19 cellular contexts compared by ENCODE assay signal in genomic region chr3:143429628-143430514, GRCh38.
A peak's percentile ranks its signal among the peaks of the same experiment; 100 is the strongest.
DNase-seq lines count a peak whose midpoint lies in the region; ATAC-seq and TF ChIP-seq lines count a peak whose summit lies in the region.
"Had no signal": no experiment of that assay in that cellular context is flagged by ENCODE, and none has a peak within 500 bp of the region (broad histone marks: within the 10 kb centered on the region; RNA-seq: fewer than 3 reads in every experiment).

No MANE protein-coding gene starts in this region.

- DNase-seq in GM12865 (ENCODE audit: low read depth) (peak; percentile 24), astrocyte of the hippocampus (ENCODE audit: low read depth, low spot score) (peak; percentile 42), myocyte (ENCODE audit: low read depth) (peak; percentile 24), GM10266 (ENCODE audit: extremely low spot score) (no peak), neural progenitor cell (ENCODE audit: low spot score) (no peak)
- DNase-seq: activated CD8-positive, alpha-beta memory T cell treated with anti-CD3 and anti-CD28 coated beads, Interleukin-2, amount 10 ng/mL, durations not matched to agents 7 days and 5 days; CD4-positive, alpha-beta memory T cell; gastrocnemius medialis; left ventricle myocardium superior; MV-4-11; naive thymus-derived CD4-positive, alpha-beta T cell; NCI-H1930; NCI-H510A; SHP77 treated with DMSO at 0.1 percent for 48 hours; stimulated activated CD4-positive, alpha-beta T cell treated with anti-CD3 and anti-CD28 coated beads, Interleukin-2, amount 100 ng/mL, for 48 hours had no signal

- H3K79me2 ChIP-seq in neural progenitor cell (ENCODE audit: low read depth), result no peaks in the 10 kb centered on the region

- H3K9me3 ChIP-seq in neural progenitor cell (ENCODE audit: low read depth), result no peaks in the 10 kb centered on the region
- H3K9me3 ChIP-seq: gastrocnemius medialis had no signal

- H3K4me3 ChIP-seq in GM12865 (ENCODE audit: low read depth, low read length), result no peak overlapping the region
- H3K4me3 ChIP-seq in neural progenitor cell, result no peak overlapping the region
- H3K4me3 ChIP-seq: gastrocnemius medialis had no signal

- H3K4me2 ChIP-seq in neural progenitor cell, result no peak overlapping the region

- no peaks in the 10 kb centered on the region for H4K20me1 ChIP-seq in neural progenitor cell (ENCODE audit: low read depth)

- no peak overlapping the region for H3K27ac ChIP-seq in neural progenitor cell
- H3K27ac ChIP-seq: gastrocnemius medialis had no signal

- H3K27me3 Mint-ChIP-seq in neural progenitor cell (ENCODE audit: insufficient read depth, low read depth), result peaks cover 7% of the 10 kb centered on the region
- H3K27me3 Mint-ChIP-seq: activated CD8-positive, alpha-beta memory T cell treated with anti-CD3 and anti-CD28 coated beads, Interleukin-2, amount 10 ng/mL, durations not matched to agents 7 days and 5 days; CD4-positive, alpha-beta memory T cell; naive thymus-derived CD4-positive, alpha-beta T cell had no signal

- TF ChIP-seq CTCF in GM12865 (IDR thresholded peaks at IDR 0.05; ENCODE audit: insufficient read depth, low read depth, low read length, missing control alignments) (no peak), GM10266 (IDR thresholded peaks at IDR 0.05; ENCODE audit: control insufficient read depth, insufficient read depth, low read depth, missing control alignments) (no peak), neural progenitor cell (IDR thresholded peaks at IDR 0.05) (no peak)

- H2AFZ ChIP-seq in neural progenitor cell (replicated peaks), result no peak overlapping the region

- no peak overlapping the region for H3K9ac ChIP-seq in neural progenitor cell

- no peak overlapping the region for H3K27ac Mint-ChIP-seq in neural progenitor cell
- H3K27ac Mint-ChIP-seq: activated CD8-positive, alpha-beta memory T cell treated with anti-CD3 and anti-CD28 coated beads, Interleukin-2, amount 10 ng/mL, durations not matched to agents 7 days and 5 days had no signal

- no peaks in the 10 kb centered on the region for H3F3A ChIP-seq in neural progenitor cell (ENCODE audit: low read depth)

- H3K27me3 ChIP-seq in neural progenitor cell, result no peaks in the 10 kb centered on the region
- H3K27me3 ChIP-seq: gastrocnemius medialis had no signal

- peaks cover 13% of the 10 kb centered on the region for H3K4me1 Mint-ChIP-seq in neural progenitor cell
- H3K4me1 Mint-ChIP-seq: activated CD8-positive, alpha-beta memory T cell treated with anti-CD3 and anti-CD28 coated beads, Interleukin-2, amount 10 ng/mL, durations not matched to agents 7 days and 5 days had no signal

- no peaks in the 10 kb centered on the region for H3K36me3 Mint-ChIP-seq in neural progenitor cell
- H3K36me3 Mint-ChIP-seq: activated CD8-positive, alpha-beta memory T cell treated with anti-CD3 and anti-CD28 coated beads, Interleukin-2, amount 10 ng/mL, durations not matched to agents 7 days and 5 days had no signal

- H3K9me3 Mint-ChIP-seq in neural progenitor cell, result no peaks in the 10 kb centered on the region
- H3K9me3 Mint-ChIP-seq: CD4-positive, alpha-beta memory T cell; naive thymus-derived CD4-positive, alpha-beta T cell had no signal

- H3K4me3 Mint-ChIP-seq in neural progenitor cell, result no peak overlapping the region
- H3K4me3 Mint-ChIP-seq: activated CD8-positive, alpha-beta memory T cell treated with anti-CD3 and anti-CD28 coated beads, Interleukin-2, amount 10 ng/mL, durations not matched to agents 7 days and 5 days; CD4-positive, alpha-beta memory T cell; naive thymus-derived CD4-positive, alpha-beta T cell had no signal

- no peaks in the 10 kb centered on the region for H3K36me3 ChIP-seq in neural progenitor cell
- H3K36me3 ChIP-seq: gastrocnemius medialis had no signal

- no peaks in the 10 kb centered on the region for H3K4me1 ChIP-seq in neural progenitor cell
- H3K4me1 ChIP-seq: gastrocnemius medialis had no signal

- peak; percentile 60 for ATAC-seq in HG03432 (IDR thresholded peaks at IDR 0.05; ENCODE audit: unreplicated experiment)
- ATAC-seq in GM19324 (IDR thresholded peaks at IDR 0.05; ENCODE audit: low FRiP score, unreplicated experiment), result no peak
- ATAC-seq in HG02678 (IDR thresholded peaks at IDR 0.05; ENCODE audit: unreplicated experiment), result no peak
- ATAC-seq: activated CD8-positive, alpha-beta memory T cell treated with anti-CD3 and anti-CD28 coated beads, Interleukin-2, amount 10 ng/mL, durations not matched to agents 7 days and 5 days; gastrocnemius medialis; HCT116; left ventricle myocardium superior; naive thymus-derived CD4-positive, alpha-beta T cell had no signal

Comparison
In these comparisons a context has a peak if more than half of its experiments do, and no peak if none do; other contexts are left out.
1. DNase-seq: peak in GM12865 (single experiment), astrocyte of the hippocampus (single experiment) and myocyte (single experiment); none in GM10266 (single experiment) and neural progenitor cell (single experiment).